8 cellular contexts compared by ENCODE assay signal in the genomic region with DNA sequence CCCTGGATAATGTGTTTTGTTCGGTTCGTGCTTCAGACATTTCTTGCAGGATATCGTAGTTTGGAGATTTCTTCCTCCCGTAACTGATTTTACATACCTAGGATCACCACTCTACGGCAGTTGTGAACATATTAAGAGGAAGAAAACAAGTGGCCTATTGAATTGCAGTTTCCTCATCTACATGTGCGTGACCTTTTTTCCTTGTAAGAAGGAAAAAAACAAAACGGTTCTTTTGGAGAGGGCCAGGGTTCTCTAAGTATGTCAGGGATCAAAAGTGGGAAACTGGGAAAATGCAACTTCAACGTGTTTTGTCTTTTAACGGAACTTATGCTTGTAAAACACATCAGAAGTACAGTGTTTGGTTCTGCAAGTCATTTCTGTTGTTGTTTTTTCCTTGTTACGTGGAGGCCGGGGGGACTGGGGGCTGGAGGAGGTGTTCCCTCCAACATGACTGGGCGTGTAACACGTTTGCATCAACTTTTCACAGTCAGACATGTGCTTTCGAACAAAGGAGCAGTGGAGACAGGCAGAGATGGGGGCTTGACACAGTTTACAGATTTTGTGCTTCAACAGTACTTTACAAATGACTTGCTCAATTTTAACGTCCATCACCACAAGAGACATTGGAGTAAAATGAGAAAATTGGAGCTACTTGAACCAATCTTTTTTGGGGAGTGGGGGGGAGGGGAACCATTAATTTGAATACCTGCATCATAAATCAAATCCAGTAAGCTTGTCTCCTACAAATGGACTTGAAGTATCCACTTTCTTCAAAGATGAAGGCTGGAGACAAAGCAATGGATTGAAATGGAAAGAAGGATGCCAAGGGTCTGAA. TPM values are rescaled to one million over a fixed set of nuclear protein-coding genes. Genes with fewer than 3 reads are reported as not detected.
A peak's percentile ranks its signal among the peaks of the same experiment; 100 is the strongest.
DNase-seq lines count a peak whose midpoint lies in the region; ATAC-seq and TF ChIP-seq lines count a peak whose summit lies in the region.

No MANE protein-coding gene starts in this region.

- H3K9me3 ChIP-seq in BE2C (no peaks in the 10 kb centered on the region), tibial nerve (no peaks in the 10 kb centered on the region)

- peak overlapping the region; percentile 88 to 100 (median 95) for H3K27ac Mint-ChIP-seq in naive B cell

- TF ChIP-seq POLR2A in tibial nerve (IDR thresholded peaks at IDR 0.05) = peak in 1 of 2 donors; percentile 41

- H3K4me3 Mint-ChIP-seq in naive B cell = peak overlapping the region; percentile 93 to 100 (median 97)

- no peaks in the 10 kb centered on the region for H3K27me3 Mint-ChIP-seq in naive B cell

- H3K4me3 ChIP-seq in BE2C (ENCODE audit: low read depth, low read length) = peak overlapping the region; percentile 99
- H3K4me3 ChIP-seq in tibial nerve = peak overlapping the region; percentile 77 to 98 (median 81)

- H3K36me3 Mint-ChIP-seq in naive B cell = peaks cover 4 to 21% of the 10 kb centered on the region in 2 donors

- peak; percentile 52 for DNase-seq in BE2C
- DNase-seq in HUDEP-2 (lab: John Stamatoyannopoulos, UW; ENCODE audit: unreplicated experiment in 76 of 76) = peak in 43 of 76 experiments; percentile 9 to 58 (median 36)
- peak; percentile 45 for DNase-seq in activated CD4-positive, CD25-positive, alpha-beta regulatory T cell treated with anti-CD3 and anti-CD28 coated beads, Interleukin-2, amount 50 U/mL, for 16 hours (ENCODE audit: low read depth, low spot score)
- DNase-seq in effector CD8-positive, alpha-beta T cell (lab: John Stamatoyannopoulos, UW) = peak; percentile 6
- DNase-seq in naive B cell = no peak
- DNase-seq in tibial nerve (ENCODE audit: low spot score in 2 of 2) = no peak
- no peak for DNase-seq in AG08395 (ENCODE audit: low spot score)

- H3K27ac ChIP-seq in tibial nerve = peak overlapping the region; percentile 100

- peaks cover 0 to 3% (median 0%) of the 10 kb centered on the region in 7 donors for H3K9me3 Mint-ChIP-seq in naive B cell

- H3K27me3 ChIP-seq in BE2C (no peaks in the 10 kb centered on the region), tibial nerve (no peaks in the 10 kb centered on the region)

- H3K4me1 Mint-ChIP-seq in naive B cell = peaks cover 51 to 74% (median 70%) of the 10 kb centered on the region in 3 donors

- H3K4me1 ChIP-seq in BE2C = peaks cover 25% of the 10 kb centered on the region
- H3K4me1 ChIP-seq in tibial nerve = peaks cover 0 to 66% (median 47%) of the 10 kb centered on the region in 4 donors

- H3K36me3 ChIP-seq in BE2C = peaks cover 25% of the 10 kb centered on the region
- H3K36me3 ChIP-seq in tibial nerve = no peaks in the 10 kb centered on the region

- peak; percentile 19 to 38 for TF ChIP-seq EP300 in tibial nerve (IDR thresholded peaks at IDR 0.05)

- no peak for TF ChIP-seq CTCF in BE2C (IDR thresholded peaks at IDR 0.05; ENCODE audit: low read depth, low read length)
- TF ChIP-seq CTCF in tibial nerve (IDR thresholded peaks at IDR 0.05) = no peak

- ATAC-seq in naive B cell (ENCODE audit: low read depth in 2 of 2) = no peak
- ATAC-seq in HG03097 (IDR thresholded peaks at IDR 0.05; ENCODE audit: low FRiP score, unreplicated experiment) = no peak

- 2 to 3% methylated on average over 15 of the region's 15 CpGs for WGBS in tibial nerve, 2 donors

RNA-seq across cellular contexts. Expression of a gene that starts 3.8 kb away (rescaled TPM):
- 17.5 TPM for polyA plus RNA-seq in BE2C (2012; ENCODE audit: insufficient read depth, insufficient read length, low read depth)
- 1 to 10 TPM in 5 of 6 donors, under 1 TPM in 1; 0.46 to 2.6 (median 1.6) TPM for polyA plus RNA-seq in naive B cell (ENCODE audit: low read depth in 6 of 6)
- total RNA-seq in tibial nerve = 10 to 100 TPM; 25.5 to 40.4 (median 34.2) TPM

RNA-seq across cellular contexts. Expression of a gene that starts 20.9 kb away (rescaled TPM):
- polyA plus RNA-seq in BE2C (2012; ENCODE audit: insufficient read depth, insufficient read length, low read depth) = 148 TPM
- 10 to 100 TPM; 74.7 to 97.1 (median 78.9) TPM for polyA plus RNA-seq in naive B cell (ENCODE audit: low read depth in 6 of 6)
- 10 to 100 TPM; 37.9 to 66.9 (median 50.8) TPM for total RNA-seq in tibial nerve

Comparison
In these comparisons a context has a peak if more than half of its experiments do, and no peak if none do; other contexts are left out.
1. DNase-seq: peak in BE2C (single experiment), HUDEP-2 (43 of 76), activated CD4-positive, CD25-positive, alpha-beta regulatory T cell treated with anti-CD3 and anti-CD28 coated beads, Interleukin-2, amount 50 U/mL, for 16 hours (single experiment) and effector CD8-positive, alpha-beta T cell (single experiment); none in naive B cell (single experiment), tibial nerve (0 of 2) and AG08395 (single experiment).